Comparison of ENCODE assay signal across 11 cellular contexts in the genomic region with DNA sequence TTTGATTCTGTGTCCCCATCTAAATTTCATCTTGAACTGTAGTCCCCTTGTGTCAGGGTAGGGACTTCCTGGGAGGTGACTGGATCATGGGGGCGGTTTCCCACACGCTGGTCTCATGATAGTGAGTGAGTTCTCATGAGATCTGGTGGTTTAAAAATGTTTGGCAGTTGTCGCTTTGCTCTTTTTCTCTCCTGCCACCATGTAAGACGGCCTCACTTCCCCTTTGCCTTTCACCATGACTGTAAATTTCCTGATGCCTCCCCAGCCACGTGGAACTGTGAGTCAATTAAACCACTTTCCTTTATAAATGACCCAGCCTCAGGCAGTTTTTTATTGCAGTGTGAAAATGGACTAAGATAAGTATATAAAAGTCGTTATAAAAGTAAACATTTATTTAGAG.
A peak's percentile ranks its signal among the peaks of the same experiment; 100 is the strongest.
DNase-seq lines count a peak whose midpoint lies in the region; ATAC-seq and TF ChIP-seq lines count a peak whose summit lies in the region.
"Had no signal": no experiment of that assay in that cellular context is flagged by ENCODE, and none has a peak within 500 bp of the region (broad histone marks: within the 10 kb centered on the region; RNA-seq: fewer than 3 reads in every experiment).

No MANE protein-coding gene starts in this region.

- ATAC-seq in GM21381 (IDR thresholded peaks at IDR 0.05; ENCODE audit: unreplicated experiment) (peak; percentile 50), lower lobe of right lung (peak; percentile 37 to 44), HG03460 (IDR thresholded peaks at IDR 0.05; ENCODE audit: unreplicated experiment) (no peak)
- ATAC-seq: body of pancreas had no signal

- peaks cover 0 to 3% of the 10 kb centered on the region in 2 donors for H3K36me3 Mint-ChIP-seq in CD14-positive monocyte

- H3K27me3 ChIP-seq in lower lobe of right lung (ENCODE audit: low read depth): no peaks in the 10 kb centered on the region
- H3K27me3 ChIP-seq: body of pancreas had no signal

- no peaks in the 10 kb centered on the region for H3K36me3 ChIP-seq in lower lobe of right lung

- H3K4me1 ChIP-seq in lower lobe of right lung: no peaks in the 10 kb centered on the region
- H3K4me1 ChIP-seq: body of pancreas had no signal

- no peak overlapping the region for H3K4me3 ChIP-seq in lower lobe of right lung
- H3K4me3 ChIP-seq: body of pancreas had no signal

- DNase-seq in CD14-positive monocyte (ENCODE audit: low spot score): peak; percentile 91
- DNase-seq in OCI-M1 (lab: John Stamatoyannopoulos, UW): peak; percentile 50
- peak; percentile 69 for DNase-seq in lower lobe of right lung
- DNase-seq in NCI-H2196 treated with DMSO at 0.1 percent for 48 hours (lab: John Stamatoyannopoulos, UW; ENCODE audit: unreplicated experiment): no peak
- DNase-seq in NCI-H187 (lab: John Stamatoyannopoulos, UW): no peak
- DNase-seq in ACHN: no peak
- DNase-seq: DMS153 had no signal

- in situ Hi-C loops in ACHN (cut with HindIII; ENCODE audit: low pct_ligation_motif_present, low pct_unique_long_range_greater_than_20kb, low sequenced_read_pairs): no loop called here

- H3K27me3 Mint-ChIP-seq in CD14-positive monocyte (ENCODE audit: low read depth in 3 of 3): peaks cover 0 to 3% (median under 1%) of the 10 kb centered on the region in 3 donors

- H3K9me3 Mint-ChIP-seq in CD14-positive monocyte: peaks cover under 1 to 11% (median 7%) of the 10 kb centered on the region in 7 donors

- H3K27ac Mint-ChIP-seq in CD14-positive monocyte: peak overlapping the region; percentile 55 to 94 (median 90)

- H3K4me1 Mint-ChIP-seq in CD14-positive monocyte: peaks cover 31% of the 10 kb centered on the region

- no peak overlapping the region for H3K4me3 Mint-ChIP-seq in CD14-positive monocyte

- intact Hi-C loops in CD14-positive monocyte (cut with micrococcal nuclease): no loop called here
- intact Hi-C loops in lower lobe of right lung (cut with DNase I): no loop called here

- H3K27ac ChIP-seq in lower lobe of right lung: no peak overlapping the region
- H3K27ac ChIP-seq: body of pancreas, VCaP had no signal

- no peaks in the 10 kb centered on the region for H3K9me3 ChIP-seq in lower lobe of right lung
- H3K9me3 ChIP-seq: body of pancreas had no signal

- no peak for TF ChIP-seq CTCF in CD14-positive monocyte (IDR thresholded peaks at IDR 0.05)
- TF ChIP-seq CTCF in lower lobe of right lung (IDR thresholded peaks at IDR 0.05): no peak

Comparison
In these comparisons a context has a peak if more than half of its experiments do, and no peak if none do; other contexts are left out.
1. DNase-seq: peak in CD14-positive monocyte (single experiment), OCI-M1 (single experiment) and lower lobe of right lung (single experiment); none in NCI-H2196 treated with DMSO at 0.1 percent for 48 hours (single experiment), NCI-H187 (0 of 2) and ACHN (single experiment).